28 cellular contexts compared by ENCODE assay signal in genomic region chr3:171676600-171677175, GRCh38.
DNase-seq lines count a peak whose midpoint lies in the region; FAIRE-seq and TF ChIP-seq lines count a peak whose summit lies in the region.
"Had no signal": no experiment of that assay in that cellular context is flagged by ENCODE, and none has a peak within 500 bp of the region (broad histone marks: within the 10 kb centered on the region; RNA-seq: fewer than 3 reads in every experiment).

No MANE protein-coding gene starts in this region.

- no peaks in the 10 kb centered on the region for H3K27me3 Mint-ChIP-seq in nephron (ENCODE audit: low read depth)
- H3K27me3 Mint-ChIP-seq: activated naive CD8-positive, alpha-beta T cell treated with anti-CD3 and anti-CD28 coated beads for 36 hours had no signal

- H3K27ac ChIP-seq in right atrium auricular region (peak overlapping the region; percentile 81 to 85), Karpas-422 (ENCODE audit: low read length) (no peak overlapping the region)
- H3K27ac ChIP-seq: esophagus squamous epithelium, KMS-11, ovary, RWPE1, thyroid gland had no signal

- H3K4me2 ChIP-seq in Karpas-422 (ENCODE audit: low read depth, low read length, poor library complexity, severe bottlenecking), result no peak overlapping the region
- H3K4me2 ChIP-seq: KMS-11 had no signal

- in situ Hi-C loops in GM13976 (cut with MboI; ENCODE audit: low sequenced_read_pairs, unreplicated experiment), result no loop called here

- no peak overlapping the region for H3K4me3 Mint-ChIP-seq in nephron
- H3K4me3 Mint-ChIP-seq: activated B cell treated with CpG ODN at 0.5 μM for 24 hours; activated naive CD8-positive, alpha-beta T cell treated with anti-CD3 and anti-CD28 coated beads for 36 hours; naive thymus-derived CD8-positive, alpha-beta T cell; stimulated activated naive CD8-positive, alpha-beta T cell treated with anti-CD3 and anti-CD28 coated beads, Interleukin-15, amount 100 ng/mL, for 72 hours; T-helper 2 cell treated with Interferon-gamma antibody and Interleukin-4, amounts not matched to agents 5 μg/mL and 100 μg/mL, for 36 hours had no signal

- H3K27me3 ChIP-seq in right atrium auricular region (no peaks in the 10 kb centered on the region), Karpas-422 (ENCODE audit: low read length) (no peaks in the 10 kb centered on the region)
- H3K27me3 ChIP-seq: esophagus squamous epithelium, ovary, thyroid gland had no signal

- H3K4me3 ChIP-seq in right atrium auricular region (no peak overlapping the region), Karpas-422 (ENCODE audit: low read length) (no peak overlapping the region)
- H3K4me3 ChIP-seq: esophagus squamous epithelium, ovary, thyroid gland had no signal

- H3K4me1 ChIP-seq in right atrium auricular region (peaks cover 0 to 22% of the 10 kb centered on the region in 2 donors), Karpas-422 (ENCODE audit: low read length) (no peaks in the 10 kb centered on the region)
- H3K4me1 ChIP-seq: esophagus squamous epithelium had no signal

- H3K36me3 ChIP-seq in right atrium auricular region, result peaks cover 10% of the 10 kb centered on the region
- H3K36me3 ChIP-seq in Karpas-422 (ENCODE audit: insufficient read depth, low read length), result no peaks in the 10 kb centered on the region
- H3K36me3 ChIP-seq: ovary, thyroid gland had no signal

- H3K79me2 ChIP-seq in Karpas-422 (ENCODE audit: low read length), result no peaks in the 10 kb centered on the region

- TF ChIP-seq CTCF in right atrium auricular region (IDR thresholded peaks at IDR 0.05) (no peak), nephron (IDR thresholded peaks at IDR 0.05; ENCODE audit: unreplicated experiment in 3 of 3) (no peak), GM13976 (IDR thresholded peaks at IDR 0.05; ENCODE audit: borderline replicate concordance, control extremely low read depth, extremely low read depth, insufficient read depth, missing control alignments) (no peak)

- H3K27ac Mint-ChIP-seq in nephron, result peak overlapping the region in 2 of 3 experiments; percentile 27 to 46
- H3K27ac Mint-ChIP-seq: activated B cell treated with CpG ODN at 0.5 μM for 24 hours; activated naive CD8-positive, alpha-beta T cell treated with anti-CD3 and anti-CD28 coated beads for 36 hours; activated T-helper 2 cell treated with anti-CD3 and anti-CD28 coated beads, Interferon-gamma antibody, Interleukin-2, Interleukin-4, amounts not matched to agents 10 μg/mL and 5 μg/mL and 100 μg/mL, durations not matched to agents 14 hours and 24 hours and 36 hours; stimulated activated naive CD8-positive, alpha-beta T cell treated with anti-CD3 and anti-CD28 coated beads, Interleukin-15, amount 100 ng/mL, for 72 hours; T-helper 2 cell treated with Interferon-gamma antibody and Interleukin-4, amounts not matched to agents 5 μg/mL and 100 μg/mL, for 36 hours had no signal

- H3K4me1 Mint-ChIP-seq in nephron, result peaks cover 6% of the 10 kb centered on the region
- H3K4me1 Mint-ChIP-seq: activated B cell treated with CpG ODN at 0.5 μM for 24 hours; activated naive CD8-positive, alpha-beta T cell treated with anti-CD3 and anti-CD28 coated beads for 36 hours; stimulated activated naive CD8-positive, alpha-beta T cell treated with anti-CD3 and anti-CD28 coated beads, Interleukin-15, amount 100 ng/mL, for 72 hours had no signal

- H3K9me3 ChIP-seq in right atrium auricular region (no peaks in the 10 kb centered on the region), Karpas-422 (ENCODE audit: low read length) (no peaks in the 10 kb centered on the region)
- H3K9me3 ChIP-seq: esophagus squamous epithelium, ovary, thyroid gland had no signal

- no peak for DNase-seq in GM12891 (ENCODE audit: insufficient read length, low spot score)
- DNase-seq in right atrium auricular region (ENCODE audit: low spot score), result peak; percentile 67
- no peak for DNase-seq in activated T-cell treated with anti-CD3 and anti-CD28 coated beads, Interleukin-2, amount 50 U/mL, for 48 hours
- DNase-seq in mesenteric fat pad (ENCODE audit: low spot score), result no peak
- no peak for DNase-seq in GM13976 (ENCODE audit: low spot score)
- DNase-seq in Karpas-422, result no peak
- DNase-seq: activated B cell treated with CpG ODN at 0.5 μM for 24 hours; activated naive CD8-positive, alpha-beta T cell treated with anti-CD3 and anti-CD28 coated beads for 36 hours; C1 segment of cervical spinal cord; cerebellar nuclear complex; effector CD8-positive, alpha-beta T cell; esophagus squamous epithelium; mesendoderm; naive thymus-derived CD8-positive, alpha-beta T cell; NCI-H1694; NCI-H69; ovary; stimulated activated naive CD8-positive, alpha-beta T cell treated with anti-CD3 and anti-CD28 coated beads, Interleukin-15, amount 100 ng/mL, for 72 hours had no signal

- H3K9me2 ChIP-seq in Karpas-422 (replicated peaks; ENCODE audit: insufficient read depth, low read length), result no peaks in the 10 kb centered on the region

- no peak for TF ChIP-seq POLR2A in GM12891 (IDR thresholded peaks at IDR 0.05; ENCODE audit: low read depth, low read length)

- FAIRE-seq in GM12891 (lab: Jason Lieb, UNC) (peak; percentile 16), colon (lab: Jason Lieb, UNC) (peak; percentile 58)
- FAIRE-seq: D721Med, frontal cortex, GM12892 had no signal

- H3K9me3 Mint-ChIP-seq in nephron, result peaks cover 3% of the 10 kb centered on the region
- H3K9me3 Mint-ChIP-seq: activated B cell treated with CpG ODN at 0.5 μM for 24 hours; activated naive CD8-positive, alpha-beta T cell treated with anti-CD3 and anti-CD28 coated beads for 36 hours; activated T-helper 2 cell treated with anti-CD3 and anti-CD28 coated beads, Interferon-gamma antibody, Interleukin-2, Interleukin-4, amounts not matched to agents 10 μg/mL and 5 μg/mL and 100 μg/mL, durations not matched to agents 14 hours and 24 hours and 36 hours; naive thymus-derived CD8-positive, alpha-beta T cell; stimulated activated naive CD8-positive, alpha-beta T cell treated with anti-CD3 and anti-CD28 coated beads, Interleukin-15, amount 100 ng/mL, for 72 hours; T-helper 2 cell treated with Interferon-gamma antibody and Interleukin-4, amounts not matched to agents 5 μg/mL and 100 μg/mL, for 36 hours had no signal

- no peaks in the 10 kb centered on the region for H4K20me1 ChIP-seq in Karpas-422 (ENCODE audit: insufficient read depth, low read depth, low read length)

- peaks cover 10% of the 10 kb centered on the region for H3K36me3 Mint-ChIP-seq in nephron (ENCODE audit: low read depth)
- H3K36me3 Mint-ChIP-seq: activated naive CD8-positive, alpha-beta T cell treated with anti-CD3 and anti-CD28 coated beads for 36 hours; naive thymus-derived CD8-positive, alpha-beta T cell had no signal

- no peak overlapping the region for H3K9ac ChIP-seq in Karpas-422 (ENCODE audit: low read length)
- H3K9ac ChIP-seq: KMS-11 had no signal

- no peak overlapping the region for H2AFZ ChIP-seq in Karpas-422 (ENCODE audit: low read length)

TF ChIP-seq in GM12891, 5 proteins besides CTCF, POLR2A, EP300 and RAD21:
- TF ChIP-seq SPI1 (IDR thresholded peaks at IDR 0.05; ENCODE audit: low read depth, low read length) (no peak), PAX5 (IDR thresholded peaks at IDR 0.05; ENCODE audit: insufficient read depth, low read length, severe bottlenecking) (no peak), TAF1 (IDR thresholded peaks at IDR 0.05; ENCODE audit: low read depth, low read length) (no peak), POU2F2 (IDR thresholded peaks at IDR 0.05; ENCODE audit: low read depth, low read length) (no peak), POLR2AphosphoS5 (IDR thresholded peaks at IDR 0.05; ENCODE audit: low read depth, low read length) (no peak)
